In the genomic region with DNA sequence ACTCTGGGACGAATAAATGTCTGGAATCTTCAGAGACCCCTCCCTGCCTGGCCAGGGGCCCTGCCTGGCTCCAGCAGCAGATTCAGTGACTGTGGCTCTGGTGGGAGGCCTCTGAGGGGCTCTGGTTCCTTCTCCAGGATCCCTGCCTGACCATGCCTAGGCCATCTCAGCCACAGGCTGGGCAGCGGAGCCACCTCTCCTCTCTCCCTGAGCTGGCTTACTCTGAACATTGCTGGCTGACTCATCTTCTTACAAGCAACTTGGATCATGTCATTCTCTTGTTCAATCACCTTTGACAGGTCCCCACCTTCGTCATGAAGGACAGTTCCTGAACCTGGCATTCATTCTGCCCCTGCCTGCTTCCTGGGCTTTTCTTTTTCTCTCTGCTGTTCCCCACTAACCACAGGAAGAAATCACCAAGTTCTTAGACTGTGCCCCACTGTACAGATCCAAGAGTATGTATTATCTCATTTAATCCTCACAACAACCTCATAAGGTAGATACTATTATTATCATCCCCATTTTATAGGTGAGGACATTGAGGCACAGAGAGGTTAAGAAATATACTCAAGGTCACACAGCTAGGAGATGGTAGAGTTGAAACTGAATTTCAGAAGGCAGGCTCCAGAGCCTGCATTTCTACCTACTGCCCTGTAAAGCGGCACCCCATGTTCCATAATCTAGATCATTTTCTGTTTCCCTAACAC, we compare ENCODE assay signal across 15 cellular contexts.
"Had no signal": no experiment of that assay in that cellular context is flagged by ENCODE, and none has a peak within 500 bp of the region (broad histone marks: within the 10 kb centered on the region; RNA-seq: fewer than 3 reads in every experiment).

No MANE protein-coding gene starts in this region.

- DNase-seq: activated CD4-positive, alpha-beta memory T cell treated with anti-CD3 and anti-CD28 coated beads for 36 hours; activated CD4-positive, CD25-positive, alpha-beta regulatory T cell treated with anti-CD3 and anti-CD28 coated beads, Interleukin-2, amount 50 U/mL, for 72 hours; activated gamma-delta T cell treated with Interleukin-2 at 50 U/mL for 16 hours; activated T-cell treated with anti-CD3 and anti-CD28 coated beads, Interleukin-2, amount 50 U/mL, for 4 hours; left lung; mesenchymal stem cell; pancreas; retina; SHP77 treated with DMSO at 0.1 percent for 48 hours; stimulated activated CD4-positive, alpha-beta T cell treated with anti-CD3 and anti-CD28 coated beads, Interleukin-4, amount 100 ng/mL, for 4 hours; tibial artery had no signal

- ATAC-seq: activated T-cell treated with anti-CD3 and anti-CD28 coated beads, Interleukin-2, amount 50 U/mL, for 4 hours; left lung; pancreas had no signal

- H3K4me2 ChIP-seq: neural progenitor cell had no signal

- H3K36me3 ChIP-seq: ascending aorta, cardiac muscle cell, left lung, neural progenitor cell, pancreas, tibial artery had no signal

- H3K9ac ChIP-seq: neural progenitor cell had no signal

- H3K9me3 ChIP-seq: ascending aorta, left lung, pancreas, tibial artery had no signal

- H3K27me3 ChIP-seq: ascending aorta, cardiac muscle cell, left lung, neural progenitor cell, pancreas, tibial artery had no signal

- H3K27ac ChIP-seq: ascending aorta, cardiac muscle cell, left lung, neural progenitor cell, pancreas, tibial artery had no signal

- H2AFZ ChIP-seq: neural progenitor cell had no signal

- H3K4me3 ChIP-seq: ascending aorta, cardiac muscle cell, left lung, neural progenitor cell, pancreas, tibial artery had no signal

- H3K4me1 ChIP-seq: ascending aorta, left lung, neural progenitor cell, pancreas had no signal

- FAIRE-seq: colon, pancreas had no signal
